8 cellular contexts compared by ENCODE assay signal in the genomic region with DNA sequence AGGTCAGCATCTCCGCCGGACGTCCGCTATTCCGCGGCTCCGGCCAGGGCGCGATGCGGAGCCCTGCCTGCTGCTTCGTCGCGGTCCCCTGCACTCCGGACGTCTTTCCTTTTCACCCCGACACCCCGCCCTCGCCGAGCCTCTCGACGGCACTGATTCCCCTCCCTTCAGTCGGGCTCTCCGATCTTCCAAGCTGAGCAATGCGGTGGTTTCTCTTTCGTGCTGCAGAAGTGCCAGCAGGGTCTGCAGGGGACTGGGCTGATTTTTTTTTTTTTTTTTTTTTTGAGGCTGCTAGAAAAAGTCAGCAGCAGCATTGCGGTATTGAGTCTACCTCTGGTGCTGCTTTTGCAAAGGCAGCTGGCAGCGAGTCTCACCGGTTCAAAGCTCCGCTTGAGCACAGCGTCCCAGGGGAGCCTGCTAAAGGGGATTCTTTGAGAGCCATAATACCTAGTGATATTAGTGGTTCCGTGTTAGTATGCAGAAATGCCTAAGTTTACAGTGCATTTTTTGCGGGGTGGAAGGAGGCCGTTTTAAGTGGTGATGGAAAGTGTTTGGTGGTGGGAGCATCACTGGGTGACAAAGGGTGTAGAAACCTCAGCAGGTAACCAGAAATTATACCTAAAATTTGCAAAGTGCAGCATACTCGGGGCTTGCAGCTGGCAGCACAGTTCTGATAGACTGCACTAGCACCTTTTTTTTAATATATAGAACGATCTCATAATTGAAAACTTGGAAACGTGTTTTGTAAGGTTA. TPM values are rescaled to one million over a fixed set of nuclear protein-coding genes. Genes with fewer than 3 reads are reported as not detected.
A peak's percentile ranks its signal among the peaks of the same experiment; 100 is the strongest.
DNase-seq lines count a peak whose midpoint lies in the region; ATAC-seq and TF ChIP-seq lines count a peak whose summit lies in the region.

No MANE protein-coding gene starts in this region.

- H4K8ac ChIP-seq in mesenchymal stem cell (ENCODE audit: low read length), result peak overlapping the region; percentile 82

- H3K4me1 Mint-ChIP-seq in activated CD8-positive, alpha-beta T cell treated with anti-CD3 and anti-CD28 coated beads for 36 hours (ENCODE audit: low read depth), result peaks cover 57% of the 10 kb centered on the region

- H3K27ac Mint-ChIP-seq in activated CD8-positive, alpha-beta T cell treated with anti-CD3 and anti-CD28 coated beads for 36 hours, result peak overlapping the region; percentile 99

- TF ChIP-seq CTCF in activated CD8-positive, alpha-beta T cell treated with anti-CD3 and anti-CD28 coated beads for 36 hours (IDR thresholded peaks at IDR 0.05), result no peak

- peak overlapping the region; percentile 91 for H3K9ac ChIP-seq in mesenchymal stem cell (ENCODE audit: low read length)

- peak overlapping the region; percentile 92 to 94 for H3K4me3 ChIP-seq in mesenchymal stem cell (ENCODE audit: insufficient read depth in 1 of 2, low read depth in 1 of 2, low read length in 2 of 2)

- no peak overlapping the region for H4K91ac ChIP-seq in mesenchymal stem cell (ENCODE audit: low read length)

- H3K79me1 ChIP-seq in mesenchymal stem cell (replicated peaks; ENCODE audit: low read length, poor library complexity, severe bottlenecking), result peaks cover 9% of the 10 kb centered on the region

- peak overlapping the region; percentile 63 to 78 for H2BK12ac ChIP-seq in mesenchymal stem cell (ENCODE audit: low read length in 2 of 2)

- under 1% methylated on average over 35 of the region's 36 CpGs for WGBS in mesenchymal stem cell

- no peaks in the 10 kb centered on the region for H3K9me3 Mint-ChIP-seq in activated CD8-positive, alpha-beta T cell treated with anti-CD3 and anti-CD28 coated beads for 36 hours

- DNase-seq in AG08396 (ENCODE audit: low spot score) (peak; percentile 53), NCI-H748 (lab: John Stamatoyannopoulos, UW; ENCODE audit: unreplicated experiment) (peak; percentile 67), mesenchymal stem cell (peak; percentile 87)
- peak; percentile 84 for DNase-seq in activated CD8-positive, alpha-beta T cell treated with anti-CD3 and anti-CD28 coated beads for 36 hours
- DNase-seq in effector CD8-positive, alpha-beta T cell (lab: John Stamatoyannopoulos, UW), result peak; percentile 58
- peak; percentile 52 to 62 for DNase-seq in stimulated activated CD8-positive, alpha-beta memory T cell treated with anti-CD3 and anti-CD28 coated beads, Interleukin-15, amount 100 ng/mL, for 4 hours (ENCODE audit: low read depth in 2 of 2)

- H3K9me3 ChIP-seq in mesenchymal stem cell (ENCODE audit: control insufficient read depth, low read length), result no peaks in the 10 kb centered on the region

- H2BK15ac ChIP-seq in mesenchymal stem cell (ENCODE audit: low read depth, poor library complexity, severe bottlenecking), result peak overlapping the region; percentile 68

- peak overlapping the region; percentile 11 for H2BK120ac ChIP-seq in mesenchymal stem cell (ENCODE audit: low read depth, low read length)

- ATAC-seq in GM19023 (IDR thresholded peaks at IDR 0.05; ENCODE audit: unreplicated experiment), result peak; percentile 40
- ATAC-seq in HG03196 (IDR thresholded peaks at IDR 0.05; ENCODE audit: unreplicated experiment), result peak; percentile 37
- peak; percentile 32 for ATAC-seq in activated CD8-positive, alpha-beta T cell treated with anti-CD3 and anti-CD28 coated beads for 36 hours

- H2AFZ ChIP-seq in mesenchymal stem cell (ENCODE audit: low read depth, low read length), result peak overlapping the region; percentile 88

- H3K36me3 Mint-ChIP-seq in activated CD8-positive, alpha-beta T cell treated with anti-CD3 and anti-CD28 coated beads for 36 hours (ENCODE audit: low read depth), result peaks cover 7% of the 10 kb centered on the region

- peak overlapping the region; percentile 20 for H3K27ac ChIP-seq in mesenchymal stem cell (ENCODE audit: low read length, poor library complexity, severe bottlenecking)

- H3K4me3 Mint-ChIP-seq in activated CD8-positive, alpha-beta T cell treated with anti-CD3 and anti-CD28 coated beads for 36 hours, result peak overlapping the region; percentile 91

- H3K4me2 ChIP-seq in mesenchymal stem cell (ENCODE audit: low read length, poor library complexity, severe bottlenecking), result peak overlapping the region; percentile 88

- peak overlapping the region; percentile 63 for H2BK5ac ChIP-seq in mesenchymal stem cell (ENCODE audit: low read depth, low read length, poor library complexity, severe bottlenecking)

- peak overlapping the region; percentile 69 to 94 for H3K18ac ChIP-seq in mesenchymal stem cell (ENCODE audit: low read depth in 1 of 2, low read length in 2 of 2)

- H3K27me3 ChIP-seq in mesenchymal stem cell (ENCODE audit: control insufficient read depth in 1 of 2, insufficient read depth in 1 of 2, low read length in 2 of 2), result no peaks in the 10 kb centered on the region

- H3K14ac ChIP-seq in mesenchymal stem cell (ENCODE audit: low read length in 2 of 2), result peak overlapping the region in 1 of 2 experiments; percentile 76

- no peaks in the 10 kb centered on the region for H3K36me3 ChIP-seq in mesenchymal stem cell (ENCODE audit: control insufficient read depth in 1 of 2, insufficient read depth in 2 of 2, low read depth in 1 of 2, low read length in 2 of 2)

- CTCF ChIA-PET in activated CD8-positive, alpha-beta T cell treated with anti-CD3 and anti-CD28 coated beads for 36 hours (lab: Charles Lee), result interaction anchor here (1.4 to 6.0 kb wide), 5 partner anchors 11 to 143 kb away, joined by 3 to 52 read pairs (median 8); no protein-coding TSS in a partner anchor

- peak overlapping the region in 1 of 2 experiments; percentile 95 for H3K23ac ChIP-seq in mesenchymal stem cell (ENCODE audit: low read length in 2 of 2)

- intact Hi-C loops in activated CD8-positive, alpha-beta T cell treated with anti-CD3 and anti-CD28 coated beads for 36 hours (cut with micrococcal nuclease), result loop anchor here (5.0 to 10.0 kb wide), 3 partner anchors 141 to 537 kb away; partner anchors contain the start of gene RBPJ

- POLR2A ChIA-PET in activated CD8-positive, alpha-beta T cell treated with anti-CD3 and anti-CD28 coated beads for 36 hours (lab: Charles Lee), result interaction anchor here (0.6 to 4.2 kb wide), 20 partner anchors 10 to 151 kb away, joined by 3 to 39 read pairs (median 4); no protein-coding TSS in a partner anchor

- H3K4ac ChIP-seq in mesenchymal stem cell (ENCODE audit: low read depth in 1 of 2, low read length in 2 of 2), result peak overlapping the region; percentile 58 to 62

- H3K27me3 Mint-ChIP-seq in activated CD8-positive, alpha-beta T cell treated with anti-CD3 and anti-CD28 coated beads for 36 hours, result no peaks in the 10 kb centered on the region

- H2AK5ac ChIP-seq in mesenchymal stem cell (ENCODE audit: low read length, severe bottlenecking), result no peak overlapping the region

- peaks cover 2% of the 10 kb centered on the region for H3K4me1 ChIP-seq in mesenchymal stem cell (ENCODE audit: control insufficient read depth, insufficient read depth, low read depth, low read length)

RNA-seq across cellular contexts. Expression of gene STIM2, which starts 1.0 kb away (rescaled TPM):
- 10 to 100 TPM; 44.4 to 46.6 TPM for total RNA-seq in activated CD8-positive, alpha-beta T cell treated with anti-CD3 and anti-CD28 coated beads for 36 hours
- polyA plus RNA-seq in mesenchymal stem cell (2013, experiment 1 of 2), result 22.3 TPM
- 20.4 TPM for polyA plus RNA-seq in mesenchymal stem cell (2013, experiment 2 of 2)

Comparison
In these comparisons a context has a peak if more than half of its experiments do, and no peak if none do; other contexts are left out.
1. Peak in every context shown above with its lines: DNase-seq, ATAC-seq, H3K4me3 ChIP-seq and H3K27ac ChIP-seq.